27 cellular contexts compared by ENCODE assay signal in the genomic region with DNA sequence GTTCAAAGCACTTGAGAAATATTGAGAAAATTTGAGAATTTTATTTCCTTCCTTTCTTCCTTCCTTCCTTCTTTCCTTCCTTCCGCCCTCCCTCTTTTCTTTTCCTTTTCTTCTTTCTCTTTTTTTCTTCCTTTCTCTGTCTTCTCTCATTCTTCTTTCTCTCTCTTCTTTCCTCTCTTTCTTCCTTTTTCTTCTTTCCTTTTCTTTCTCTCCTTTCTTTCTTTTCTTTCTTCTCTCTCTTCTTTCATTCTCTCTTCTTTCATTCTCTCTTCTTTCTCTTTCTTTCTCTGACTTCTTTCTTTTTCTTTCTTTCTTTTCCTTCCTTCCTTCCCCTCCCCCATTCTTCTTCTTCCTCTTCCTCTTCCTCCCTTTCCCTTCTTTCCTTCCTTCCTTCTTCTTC.
"Had no signal": no experiment of that assay in that cellular context is flagged by ENCODE, and none has a peak within 500 bp of the region (broad histone marks: within the 10 kb centered on the region; RNA-seq: fewer than 3 reads in every experiment).

No MANE protein-coding gene starts in this region.

- ATAC-seq: psoas muscle; right cardiac atrium; right lobe of liver; stimulated activated effector memory CD8-positive, alpha-beta T cell treated with anti-CD3 and anti-CD28 coated beads, Interleukin-12 subunit alpha, Interleukin-12 subunit beta, amount 100 ng/mL, for 72 hours; stimulated activated naive B cell treated with anti-CD40 and anti-IgM and Interleukin-4, amounts not matched to agents 10 μg/mL and 1 μg/mL and 100 μg/mL, for 72 hours had no signal

- H3K27ac Mint-ChIP-seq: nephron; neural progenitor cell; progenitor cell of endocrine pancreas; stimulated activated effector memory CD8-positive, alpha-beta T cell treated with anti-CD3 and anti-CD28 coated beads, Interleukin-12 subunit alpha, Interleukin-12 subunit beta, amount 100 ng/mL, for 72 hours; stimulated activated naive B cell treated with anti-CD40 and anti-IgM and Interleukin-4, amounts not matched to agents 10 μg/mL and 1 μg/mL and 100 μg/mL, for 72 hours; stimulated activated naive CD8-positive, alpha-beta T cell treated with anti-CD3 and anti-CD28 coated beads, Interleukin-15, Interleukin-2, amounts not matched to agents 100 ng/mL and 50 ng/mL, for 24 hours had no signal

- H3K9me3 Mint-ChIP-seq: nephron; neural progenitor cell; stimulated activated effector memory CD8-positive, alpha-beta T cell treated with anti-CD3 and anti-CD28 coated beads, Interleukin-12 subunit alpha, Interleukin-12 subunit beta, amount 100 ng/mL, for 72 hours; stimulated activated naive CD8-positive, alpha-beta T cell treated with anti-CD3 and anti-CD28 coated beads, Interleukin-15, Interleukin-2, amounts not matched to agents 100 ng/mL and 50 ng/mL, for 24 hours had no signal

- H3K36me3 Mint-ChIP-seq: neural progenitor cell; stimulated activated effector memory CD8-positive, alpha-beta T cell treated with anti-CD3 and anti-CD28 coated beads, Interleukin-12 subunit alpha, Interleukin-12 subunit beta, amount 100 ng/mL, for 72 hours; stimulated activated naive B cell treated with anti-CD40 and anti-IgM and Interleukin-4, amounts not matched to agents 10 μg/mL and 1 μg/mL and 100 μg/mL, for 72 hours had no signal

- H3K27me3 ChIP-seq: neural progenitor cell, ovary, right lobe of liver, sigmoid colon, stomach, thyroid gland, tibial nerve, upper lobe of left lung, vagina had no signal

- H3K9me3 ChIP-seq: ovary, psoas muscle, right lobe of liver, sigmoid colon, thoracic aorta, thyroid gland, upper lobe of left lung, vagina had no signal

- H3K4me2 ChIP-seq: neural progenitor cell had no signal

- H3K79me2 ChIP-seq: parathyroid adenoma had no signal

- H3K4me1 ChIP-seq: neural progenitor cell, parathyroid adenoma, psoas muscle, right lobe of liver, sigmoid colon, stomach, thyroid gland, tibial nerve, upper lobe of left lung, vagina had no signal

- H3K27me3 Mint-ChIP-seq: progenitor cell of endocrine pancreas had no signal

- H2AFZ ChIP-seq: neural progenitor cell, parathyroid adenoma had no signal

- H3K9ac ChIP-seq: neural progenitor cell, parathyroid adenoma had no signal

- H3K4me3 Mint-ChIP-seq: nephron; neural progenitor cell; stimulated activated effector memory CD8-positive, alpha-beta T cell treated with anti-CD3 and anti-CD28 coated beads, Interleukin-12 subunit alpha, Interleukin-12 subunit beta, amount 100 ng/mL, for 72 hours; stimulated activated naive B cell treated with anti-CD40 and anti-IgM and Interleukin-4, amounts not matched to agents 10 μg/mL and 1 μg/mL and 100 μg/mL, for 72 hours; stimulated activated naive CD8-positive, alpha-beta T cell treated with anti-CD3 and anti-CD28 coated beads, Interleukin-15, Interleukin-2, amounts not matched to agents 100 ng/mL and 50 ng/mL, for 24 hours had no signal

- H3K4me3 ChIP-seq: neural progenitor cell, ovary, psoas muscle, right lobe of liver, sigmoid colon, stomach, thoracic aorta, thyroid gland, tibial nerve, upper lobe of left lung, vagina had no signal

- DNase-seq: occipital lobe; ovary; posterior cingulate gyrus; psoas muscle; right cardiac atrium; right lobe of liver; sigmoid colon; small intestine; stimulated activated CD4-positive, alpha-beta T cell treated with anti-CD3 and anti-CD28 coated beads, Interleukin-15, amount 100 ng/mL, for 24 hours; stimulated activated CD4-positive, alpha-beta T cell treated with anti-CD3 and anti-CD28 coated beads, Interleukin-2, amount 100 ng/mL, for 24 hours; stimulated activated CD4-positive, alpha-beta T cell treated with anti-CD3 and anti-CD28 coated beads, Interleukin-2, amount 100 ng/mL, for 48 hours; stimulated activated CD4-positive, alpha-beta T cell treated with anti-CD3 and anti-CD28 coated beads, Interleukin-4, amount 100 ng/mL, for 24 hours; stimulated activated naive B cell treated with anti-CD40 and anti-IgM and Interleukin-4, amounts not matched to agents 10 μg/mL and 1 μg/mL and 100 μg/mL, for 72 hours; stimulated activated naive CD4-positive, alpha-beta T cell treated with Interleukin-2 at 50 U/mL for 16 hours; stomach; thyroid gland; trophoblast cell; upper lobe of left lung had no signal

- H3K27ac ChIP-seq: neural progenitor cell, ovary, parathyroid adenoma, psoas muscle, right lobe of liver, sigmoid colon, stomach, thoracic aorta, thyroid gland, tibial nerve, upper lobe of left lung, vagina had no signal

- H3K4me1 Mint-ChIP-seq: nephron; neural progenitor cell; stimulated activated effector memory CD8-positive, alpha-beta T cell treated with anti-CD3 and anti-CD28 coated beads, Interleukin-12 subunit alpha, Interleukin-12 subunit beta, amount 100 ng/mL, for 72 hours; stimulated activated naive B cell treated with anti-CD40 and anti-IgM and Interleukin-4, amounts not matched to agents 10 μg/mL and 1 μg/mL and 100 μg/mL, for 72 hours had no signal

- H3K36me3 ChIP-seq: neural progenitor cell, ovary, right lobe of liver, sigmoid colon, stomach, thoracic aorta, thyroid gland, tibial nerve, upper lobe of left lung, vagina had no signal
